12 cellular contexts compared by ENCODE assay signal in genomic region chr5:143064207-143064606, GRCh38.
DNase-seq lines count a peak whose midpoint lies in the region; ATAC-seq, FAIRE-seq and TF ChIP-seq lines count a peak whose summit lies in the region.
"Had no signal": no experiment of that assay in that cellular context is flagged by ENCODE, and none has a peak within 500 bp of the region (broad histone marks: within the 10 kb centered on the region; RNA-seq: fewer than 3 reads in every experiment).

No MANE protein-coding gene starts in this region.

- no peak overlapping the region for H3K4me3 Mint-ChIP-seq in CD14-positive monocyte
- H3K4me3 Mint-ChIP-seq: CD8-positive, alpha-beta T cell had no signal

- 86 to 89% methylated on average over 4 of the region's 4 CpGs for WGBS in pancreas, 2 donors

- H3K36me3 ChIP-seq in SK-N-MC (ENCODE audit: insufficient read depth, low read length): no peaks in the 10 kb centered on the region
- H3K36me3 ChIP-seq in pancreas: no peaks in the 10 kb centered on the region

- TF ChIP-seq CTCF in CD14-positive monocyte (IDR thresholded peaks at IDR 0.05) (no peak), fibroblast of the aortic adventitia (IDR thresholded peaks at IDR 0.05; ENCODE audit: insufficient read depth, low read length) (no peak), pancreas (IDR thresholded peaks at IDR 0.05) (no peak)

- no peak overlapping the region for H3K9ac ChIP-seq in SK-N-MC (ENCODE audit: insufficient read length)

- DNase-seq in CD14-positive monocyte (ENCODE audit: low spot score) (no peak), SK-N-MC (ENCODE audit: low read depth, low spot score) (no peak), fibroblast of the aortic adventitia (ENCODE audit: low read depth) (peak; percentile 85), pancreas (no peak)
- no peak for DNase-seq in effector CD8-positive, alpha-beta T cell (lab: John Stamatoyannopoulos, UW)
- DNase-seq: activated CD4-positive, alpha-beta T cell treated with anti-CD3 and anti-CD28 coated beads, Interleukin-2, amount 50 U/mL, for 1 hour; CD8-positive, alpha-beta T cell; cerebellar nuclear complex; kidney had no signal

- H3K27ac ChIP-seq in SK-N-MC (peak overlapping the region; percentile 67), pancreas (peak overlapping the region in 1 of 4 donors; percentile 23)

- no peaks in the 10 kb centered on the region for H3K9me3 ChIP-seq in SK-N-MC (ENCODE audit: low read depth, low read length)
- H3K9me3 ChIP-seq in pancreas: no peaks in the 10 kb centered on the region

- H3K27me3 Mint-ChIP-seq in CD14-positive monocyte (ENCODE audit: low read depth in 3 of 3): peaks cover 0 to 2% (median 1%) of the 10 kb centered on the region in 3 donors

- intact Hi-C loops in CD14-positive monocyte (cut with micrococcal nuclease): no loop called here
- intact Hi-C loops in pancreas (cut with DNase I): no loop called here

- peaks cover 76 to 83% of the 10 kb centered on the region in 2 donors for H3K36me3 Mint-ChIP-seq in CD14-positive monocyte

- H3K9me3 Mint-ChIP-seq in CD14-positive monocyte: no peaks in the 10 kb centered on the region
- H3K9me3 Mint-ChIP-seq: CD8-positive, alpha-beta T cell had no signal

- H3K4me1 ChIP-seq in pancreas: no peaks in the 10 kb centered on the region

- peak overlapping the region; percentile 85 to 95 (median 91) for H3K27ac Mint-ChIP-seq in CD14-positive monocyte
- H3K27ac Mint-ChIP-seq: CD8-positive, alpha-beta T cell had no signal

- peak in 3 of 4 donors; percentile 17 to 25 (median 19) for ATAC-seq in pancreas
- ATAC-seq in HG02642 (IDR thresholded peaks at IDR 0.05; ENCODE audit: poor library complexity, unreplicated experiment): no peak
- ATAC-seq in HG02610 (IDR thresholded peaks at IDR 0.05; ENCODE audit: unreplicated experiment): no peak
- no peak for ATAC-seq in HG03039 (IDR thresholded peaks at IDR 0.05; ENCODE audit: unreplicated experiment)
- ATAC-seq: CD8-positive, alpha-beta T cell had no signal

- H3K4me1 Mint-ChIP-seq in CD14-positive monocyte: peaks cover 60% of the 10 kb centered on the region

- H3K27me3 ChIP-seq in pancreas: no peaks in the 10 kb centered on the region

- H3K4me3 ChIP-seq in SK-N-MC (no peak overlapping the region), fibroblast of the aortic adventitia (ENCODE audit: low read depth, low read length) (no peak overlapping the region), pancreas (no peak overlapping the region)

- FAIRE-seq in pancreas (lab: Jason Lieb, UNC): no peak
- FAIRE-seq: kidney had no signal

Comparison
In these comparisons a context has a peak if more than half of its experiments do, and no peak if none do; other contexts are left out.
1. ATAC-seq: peak in pancreas (3 of 4); none in HG02642 (single experiment), HG02610 (single experiment) and HG03039 (single experiment).